Comparison of ENCODE assay signal across 27 cellular contexts in the genomic region with DNA sequence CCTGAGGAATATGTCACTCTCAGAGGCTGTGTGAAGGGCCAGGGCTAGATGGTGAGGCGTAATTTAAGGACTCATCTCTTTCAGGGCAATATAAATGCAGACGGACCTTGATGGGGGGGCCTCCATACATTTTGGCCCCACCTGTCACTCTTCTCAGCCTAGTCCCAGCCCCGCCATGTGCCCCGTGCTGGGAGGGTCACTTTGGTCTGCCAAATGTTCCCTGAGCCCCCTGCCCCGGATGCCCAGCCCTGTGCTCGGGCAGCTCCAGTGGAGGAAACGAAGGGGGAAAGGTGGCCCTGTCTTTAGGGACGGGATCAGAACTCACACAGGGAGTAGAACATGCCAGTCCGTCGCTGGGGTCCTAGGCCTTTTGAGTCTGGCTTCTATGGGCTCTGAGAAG.
DNase-seq lines count a peak whose midpoint lies in the region; ATAC-seq, FAIRE-seq and TF ChIP-seq lines count a peak whose summit lies in the region.
"Had no signal": no experiment of that assay in that cellular context is flagged by ENCODE, and none has a peak within 500 bp of the region (broad histone marks: within the 10 kb centered on the region; RNA-seq: fewer than 3 reads in every experiment).

No MANE protein-coding gene starts in this region.

- H3K4me1 ChIP-seq in right atrium auricular region: peaks cover 0 to 24% of the 10 kb centered on the region in 2 donors
- peaks cover 7 to 13% of the 10 kb centered on the region in 2 donors for H3K4me1 ChIP-seq in gastrocnemius medialis
- no peaks in the 10 kb centered on the region for H3K4me1 ChIP-seq in upper lobe of left lung

- no peak for FAIRE-seq in GM12891 (lab: Jason Lieb, UNC)
- FAIRE-seq: colon, GM12892 had no signal

- DNase-seq in Right ventricle myocardium inferior (ENCODE audit: missing footprints) (peak; percentile 68), left cardiac atrium (no peak), right atrium auricular region (ENCODE audit: low spot score) (no peak), gastrocnemius medialis (no peak), upper lobe of left lung (no peak), GM12891 (ENCODE audit: insufficient read length, low spot score) (no peak)
- DNase-seq: 8988T; activated CD8-positive, alpha-beta memory T cell treated with anti-CD3 and anti-CD28 coated beads, Interleukin-2, amount 50 U/mL, for 48 hours; activated CD8-positive, alpha-beta T cell treated with anti-CD3 and anti-CD28 coated beads for 36 hours; activated naive CD4-positive, alpha-beta T cell treated with anti-CD3 and anti-CD28 coated beads, Interleukin-2, amount 10 ng/mL, durations not matched to agents 7 days and 5 days; amniotic stem cell; brain microvascular endothelial cell; effector CD8-positive, alpha-beta T cell; erythroblast; HCEC 1CT; Karpas-422; NCI-H1436 treated with DMSO at 0.1 percent for 48 hours; NCI-H345; stimulated activated naive CD8-positive, alpha-beta T cell treated with anti-CD3 and anti-CD28 coated beads, Interleukin-15, Interleukin-2, amounts not matched to agents 100 U/mL and 50 U/mL, for 24 hours had no signal

- 85 to 86% methylated on average over 6 to 10 of the region's 10 CpGs for WGBS in upper lobe of left lung, 2 donors

- no peak for TF ChIP-seq POLR2A in gastrocnemius medialis (IDR thresholded peaks at IDR 0.05)
- no peak for TF ChIP-seq POLR2A in upper lobe of left lung (IDR thresholded peaks at IDR 0.05)
- no peak for TF ChIP-seq POLR2A in GM12891 (IDR thresholded peaks at IDR 0.05; ENCODE audit: low read depth, low read length)

- no peak overlapping the region for H3K4me3 ChIP-seq in right atrium auricular region
- no peak overlapping the region for H3K4me3 ChIP-seq in gastrocnemius medialis
- no peak overlapping the region for H3K4me3 ChIP-seq in upper lobe of left lung
- H3K4me3 ChIP-seq: mucosa of descending colon, smooth muscle cell had no signal

- H3K9me3 ChIP-seq in right atrium auricular region: no peaks in the 10 kb centered on the region
- H3K9me3 ChIP-seq in gastrocnemius medialis: no peaks in the 10 kb centered on the region
- H3K9me3 ChIP-seq in upper lobe of left lung: no peaks in the 10 kb centered on the region
- H3K9me3 ChIP-seq: mucosa of descending colon had no signal

- TF ChIP-seq CTCF in right atrium auricular region (IDR thresholded peaks at IDR 0.05) (no peak), gastrocnemius medialis (IDR thresholded peaks at IDR 0.05 in 4 of 5, conservative IDR thresholded peaks at IDR 0.05 in 1 of 5) (no peak), upper lobe of left lung (IDR thresholded peaks at IDR 0.05) (no peak)

- H3K27me3 ChIP-seq in right atrium auricular region (no peaks in the 10 kb centered on the region), gastrocnemius medialis (no peaks in the 10 kb centered on the region), upper lobe of left lung (no peaks in the 10 kb centered on the region)
- H3K27me3 ChIP-seq: brain microvascular endothelial cell had no signal

- H3K36me3 ChIP-seq in right atrium auricular region: no peaks in the 10 kb centered on the region
- no peaks in the 10 kb centered on the region for H3K36me3 ChIP-seq in gastrocnemius medialis
- H3K36me3 ChIP-seq in upper lobe of left lung: no peaks in the 10 kb centered on the region
- H3K36me3 ChIP-seq: brain microvascular endothelial cell had no signal

- ATAC-seq in Right ventricle myocardium inferior (no peak), left cardiac atrium (no peak), gastrocnemius medialis (no peak), upper lobe of left lung (ENCODE audit: low FRiP score in 2 of 2) (no peak), HG02840 (IDR thresholded peaks at IDR 0.05; ENCODE audit: low FRiP score, unreplicated experiment) (no peak), GM21447 (IDR thresholded peaks at IDR 0.05; ENCODE audit: unreplicated experiment) (no peak)
- ATAC-seq: activated CD8-positive, alpha-beta T cell treated with anti-CD3 and anti-CD28 coated beads for 36 hours; activated T-helper 17 cell treated with anti-CD3 and anti-CD28 coated beads, Interleukin-2, amount 50 U/mL, for 72 hours; Panc1; stimulated activated naive CD8-positive, alpha-beta T cell treated with anti-CD3 and anti-CD28 coated beads, Interleukin-15, Interleukin-2, amounts not matched to agents 100 U/mL and 50 U/mL, for 24 hours had no signal

- in situ Hi-C loops in gastrocnemius medialis (cut with MboI; ENCODE audit: low sequenced_read_pairs in 4 of 4): no loop called here

- H3K27ac ChIP-seq in right atrium auricular region (peak overlapping the region; percentile 55 to 68), gastrocnemius medialis (peak overlapping the region; percentile 32 to 56 (median 48)), upper lobe of left lung (peak overlapping the region in 3 of 4 donors; percentile 40 to 71 (median 68))
- H3K27ac ChIP-seq: brain microvascular endothelial cell had no signal

- TF ChIP-seq EP300 in upper lobe of left lung (IDR thresholded peaks at IDR 0.05): no peak

- intact Hi-C loops in Right ventricle myocardium inferior (cut with DNase I) (no loop called here), left cardiac atrium (cut with DNase I) (no loop called here), gastrocnemius medialis (cut with DNase I; ENCODE audit: low total_unique reads) (no loop called here)

TF ChIP-seq in GM12891, 5 proteins besides CTCF, POLR2A, EP300 and RAD21:
- TF ChIP-seq PAX5 (IDR thresholded peaks at IDR 0.05; ENCODE audit: insufficient read depth, low read length, severe bottlenecking) (no peak), POLR2AphosphoS5 (IDR thresholded peaks at IDR 0.05; ENCODE audit: low read depth, low read length) (no peak), POU2F2 (IDR thresholded peaks at IDR 0.05; ENCODE audit: low read depth, low read length) (no peak), TAF1 (IDR thresholded peaks at IDR 0.05; ENCODE audit: low read depth, low read length) (no peak), SPI1 (IDR thresholded peaks at IDR 0.05; ENCODE audit: low read depth, low read length) (no peak)
